ENCODE assay signal across 31 cellular contexts in genomic region chr5:34858798-34859197, GRCh38. TPM values are rescaled to one million over a fixed set of nuclear protein-coding genes. Genes with fewer than 3 reads are reported as not detected.
DNase-seq lines count a peak whose midpoint lies in the region; ATAC-seq and TF ChIP-seq lines count a peak whose summit lies in the region.
"Had no signal": no experiment of that assay in that cellular context is flagged by ENCODE, and none has a peak within 500 bp of the region (broad histone marks: within the 10 kb centered on the region; RNA-seq: fewer than 3 reads in every experiment).

No MANE protein-coding gene starts in this region.

- WGBS in psoas muscle, 3 donors = 48 to 72% (median 71%) methylated on average over 2 of the region's 2 CpGs

- TF ChIP-seq CTCF in GM23338 (conservative IDR thresholded peaks at IDR 0.05; ENCODE audit: low read depth in 2 of 2) (no peak), fibroblast of villous mesenchyme (IDR thresholded peaks at IDR 0.05; ENCODE audit: insufficient read depth, low read depth, low read length) (no peak), upper lobe of right lung (IDR thresholded peaks at IDR 0.05) (no peak), psoas muscle (IDR thresholded peaks at IDR 0.05) (no peak)

- H3K4me3 ChIP-seq in GM23338 (no peak overlapping the region), fibroblast of villous mesenchyme (ENCODE audit: low read depth, low read length) (no peak overlapping the region), upper lobe of right lung (no peak overlapping the region), psoas muscle (no peak overlapping the region)
- H3K4me3 ChIP-seq: ovary, right atrium auricular region, spleen, testis had no signal

- no peaks in the 10 kb centered on the region for H4K20me1 ChIP-seq in GM23338 (replicated peaks; ENCODE audit: insufficient read depth)

- no peaks in the 10 kb centered on the region for H3K9me2 ChIP-seq in GM23338 (ENCODE audit: insufficient read depth)

- H3F3A ChIP-seq in GM23338 (replicated peaks; ENCODE audit: low read depth) = 0 out of 2 replicates have a peak, but pooled peaks cover 3% of the 10 kb centered on the region

- no peaks in the 10 kb centered on the region for H3K27me3 Mint-ChIP-seq in GM23338 (ENCODE audit: insufficient read depth, low read depth, poor library complexity)
- no peaks in the 10 kb centered on the region for H3K27me3 Mint-ChIP-seq in activated T-cell treated with anti-CD3 and anti-CD28 coated beads, Interleukin-2, amount 50 U/mL, for 72 hours (ENCODE audit: low read depth)
- H3K27me3 Mint-ChIP-seq: activated naive CD8-positive, alpha-beta T cell treated with anti-CD3 and anti-CD28 coated beads for 36 hours had no signal

- H3K4me1 ChIP-seq in GM23338 (ENCODE audit: insufficient read depth) (peaks cover 16% of the 10 kb centered on the region), upper lobe of right lung (no peaks in the 10 kb centered on the region), psoas muscle (no peaks in the 10 kb centered on the region)
- H3K4me1 ChIP-seq: right atrium auricular region had no signal

- ATAC-seq in GM23338 (no peak), upper lobe of right lung (peak; percentile 44), GM19395 (IDR thresholded peaks at IDR 0.05; ENCODE audit: unreplicated experiment) (no peak), psoas muscle (no peak)
- no peak for ATAC-seq in activated T-cell treated with anti-CD3 and anti-CD28 coated beads, Interleukin-2, amount 50 U/mL, for 72 hours (replicated peaks in 1 of 2)
- ATAC-seq: HCT116; stimulated activated naive CD8-positive, alpha-beta T cell treated with anti-CD3 and anti-CD28 coated beads, Interleukin-15, Interleukin-2, amounts not matched to agents 100 U/mL and 50 U/mL, for 24 hours had no signal

- no peak overlapping the region for H3K4me3 Mint-ChIP-seq in GM23338
- no peak overlapping the region for H3K4me3 Mint-ChIP-seq in activated T-cell treated with anti-CD3 and anti-CD28 coated beads, Interleukin-2, amount 50 U/mL, for 72 hours
- H3K4me3 Mint-ChIP-seq: activated naive CD8-positive, alpha-beta T cell treated with anti-CD3 and anti-CD28 coated beads for 36 hours; CD14-positive monocyte had no signal

- H3K9me3 ChIP-seq in upper lobe of right lung (no peaks in the 10 kb centered on the region), psoas muscle (no peaks in the 10 kb centered on the region)
- H3K9me3 ChIP-seq: Caco-2, ovary, right atrium auricular region, spleen, testis had no signal

- no peaks in the 10 kb centered on the region for H3K79me2 ChIP-seq in GM23338 (replicated peaks; ENCODE audit: insufficient read depth)

- DNase-seq in GM23338 (ENCODE audit: low spot score) = no peak
- peak; percentile 50 for DNase-seq in amniotic epithelial cell (ENCODE audit: low read depth)
- peak; percentile 59 for DNase-seq in fibroblast of villous mesenchyme (ENCODE audit: low read depth)
- no peak for DNase-seq in upper lobe of right lung
- no peak for DNase-seq in psoas muscle
- no peak for DNase-seq in activated T-cell treated with anti-CD3 and anti-CD28 coated beads, Interleukin-2, amount 50 U/mL, for 72 hours
- DNase-seq: activated CD4-positive, alpha-beta T cell treated with anti-CD3 and anti-CD28 coated beads for 48 hours; activated naive CD8-positive, alpha-beta T cell treated with anti-CD3 and anti-CD28 coated beads for 36 hours; caudate nucleus; cortex of kidney; effector memory CD4-positive, alpha-beta T cell; hippocampal formation; NCI-H2107; NCI-H446; ovary; spleen; stimulated activated CD4-positive, alpha-beta T cell treated with anti-CD3 and anti-CD28 coated beads, Interleukin-2, amount 100 ng/mL, for 24 hours; stimulated activated naive CD8-positive, alpha-beta T cell treated with anti-CD3 and anti-CD28 coated beads, Interleukin-15, Interleukin-2, amounts not matched to agents 100 U/mL and 50 U/mL, for 24 hours; SW 1271; T1000; testis; WERI-Rb-1 had no signal

- H3K36me3 Mint-ChIP-seq in GM23338 (ENCODE audit: low read depth) = no peaks in the 10 kb centered on the region
- no peaks in the 10 kb centered on the region for H3K36me3 Mint-ChIP-seq in activated T-cell treated with anti-CD3 and anti-CD28 coated beads, Interleukin-2, amount 50 U/mL, for 72 hours (ENCODE audit: insufficient read depth in 2 of 2)
- H3K36me3 Mint-ChIP-seq: activated naive CD8-positive, alpha-beta T cell treated with anti-CD3 and anti-CD28 coated beads for 36 hours; CD14-positive monocyte had no signal

- no peaks in the 10 kb centered on the region for H3K36me3 ChIP-seq in GM23338 (ENCODE audit: insufficient read depth)
- no peaks in the 10 kb centered on the region for H3K36me3 ChIP-seq in upper lobe of right lung
- H3K36me3 ChIP-seq in psoas muscle (ENCODE audit: insufficient read depth in 1 of 2, low read depth in 1 of 2) = no peaks in the 10 kb centered on the region
- H3K36me3 ChIP-seq: ovary, right atrium auricular region, spleen, WERI-Rb-1 had no signal

- no peak overlapping the region for H3K27ac Mint-ChIP-seq in GM23338
- H3K27ac Mint-ChIP-seq in activated T-cell treated with anti-CD3 and anti-CD28 coated beads, Interleukin-2, amount 50 U/mL, for 72 hours = no peak overlapping the region
- H3K27ac Mint-ChIP-seq: activated naive CD8-positive, alpha-beta T cell treated with anti-CD3 and anti-CD28 coated beads for 36 hours; activated T-helper 2 cell treated with anti-CD3 and anti-CD28 coated beads, Interferon-gamma antibody, Interleukin-2, Interleukin-4, amounts not matched to agents 10 μg/mL and 5 μg/mL and 100 μg/mL, durations not matched to agents 14 hours and 24 hours and 36 hours; CD14-positive monocyte had no signal

- peak overlapping the region; percentile 81; the same call in 1 of the 2 replicates for H2AFZ ChIP-seq in GM23338

- no peaks in the 10 kb centered on the region for H3K27me3 ChIP-seq in GM23338 (ENCODE audit: insufficient read depth)
- H3K27me3 ChIP-seq in upper lobe of right lung = no peaks in the 10 kb centered on the region
- no peaks in the 10 kb centered on the region for H3K27me3 ChIP-seq in psoas muscle (ENCODE audit: insufficient read depth in 3 of 3, low read length in 2 of 3)
- H3K27me3 ChIP-seq: ovary, right atrium auricular region, spleen, testis had no signal

- H3K9me3 Mint-ChIP-seq in GM23338 = no peaks in the 10 kb centered on the region
- H3K9me3 Mint-ChIP-seq in activated T-cell treated with anti-CD3 and anti-CD28 coated beads, Interleukin-2, amount 50 U/mL, for 72 hours = no peaks in the 10 kb centered on the region
- H3K9me3 Mint-ChIP-seq: activated naive CD8-positive, alpha-beta T cell treated with anti-CD3 and anti-CD28 coated beads for 36 hours; activated T-helper 2 cell treated with anti-CD3 and anti-CD28 coated beads, Interferon-gamma antibody, Interleukin-2, Interleukin-4, amounts not matched to agents 10 μg/mL and 5 μg/mL and 100 μg/mL, durations not matched to agents 14 hours and 24 hours and 36 hours had no signal

- H3K4me1 Mint-ChIP-seq in GM23338 = peaks cover 22% of the 10 kb centered on the region
- H3K4me1 Mint-ChIP-seq in activated T-cell treated with anti-CD3 and anti-CD28 coated beads, Interleukin-2, amount 50 U/mL, for 72 hours (ENCODE audit: low read depth) = no peaks in the 10 kb centered on the region
- H3K4me1 Mint-ChIP-seq: activated naive CD8-positive, alpha-beta T cell treated with anti-CD3 and anti-CD28 coated beads for 36 hours; CD14-positive monocyte had no signal

- H3K27ac ChIP-seq in GM23338 (ENCODE audit: low read depth) (no peak overlapping the region), upper lobe of right lung (no peak overlapping the region), psoas muscle (no peak overlapping the region)
- H3K27ac ChIP-seq: epithelial cell of prostate, ovary, right atrium auricular region, spleen, WERI-Rb-1 had no signal

- intact Hi-C loops in upper lobe of right lung (cut with DNase I) (no loop called here), psoas muscle (cut with DNase I) (no loop called here)

- H3K4me2 ChIP-seq in GM23338 = no peak overlapping the region

TF ChIP-seq in GM23338, 12 proteins besides CTCF, POLR2A, EP300 and RAD21 (continues in another document):
- TF ChIP-seq ETS1 (IDR thresholded peaks at IDR 0.05) (no peak), POLR2AphosphoS5 (IDR thresholded peaks at IDR 0.05; ENCODE audit: low read depth) (no peak)

RNA-seq across cellular contexts. Expression of gene TTC23L, which starts 19.8 kb away (rescaled TPM):
- total RNA-seq in GM23338 (2014; rRNA removed; shearing (Covaris generic)) = 2.2 and 3.6 TPM in 2 replicates
- polyA plus RNA-seq in GM23338 (2016; fragmentation: Nextera tagmentation; extraction: Ambion mirVana) (1.1 and 2.3 TPM in 2 replicates), psoas muscle (under 1 TPM in 1 of 3 donors, not detected in 2; 0.05 TPM)
- total RNA-seq in fibroblast of villous mesenchyme (under 0.01 TPM in 1 of 2 replicates, not detected in the other), upper lobe of right lung (0.20 TPM), psoas muscle (not detected)
- total RNA-seq in activated T-cell treated with anti-CD3 and anti-CD28 coated beads, Interleukin-2, amount 50 U/mL, for 72 hours = under 1 TPM; 0.56 to 0.58 TPM
- total RNA-seq: activated T-helper 2 cell treated with anti-CD3 and anti-CD28 coated beads, Interferon-gamma antibody, Interleukin-2, Interleukin-4, amounts not matched to agents 10 μg/mL and 5 μg/mL and 100 μg/mL, durations not matched to agents 14 hours and 24 hours and 36 hours; G401; lung microvascular endothelial cell had no signal
- polyA plus RNA-seq: CD14-positive monocyte had no signal

RNA-seq across cellular contexts. Expression of gene RAD1, which starts 56.5 kb away (rescaled TPM):
- total RNA-seq in GM23338 (2014; rRNA removed; shearing (Covaris generic)) = 39.3 and 43.4 TPM in 2 replicates
- polyA plus RNA-seq in GM23338 (2016; fragmentation: Nextera tagmentation; extraction: Ambion mirVana) (40.9 and 41.6 TPM in 2 replicates), psoas muscle (10 to 100 TPM; 15.8 to 43.1 (median 18.0) TPM)
- total RNA-seq in fibroblast of villous mesenchyme (52.5 and 68.7 TPM in 2 replicates), upper lobe of right lung (29.1 TPM), psoas muscle (10 to 100 TPM; 16.6 to 20.0 (median 18.2) TPM)
- total RNA-seq in activated T-cell treated with anti-CD3 and anti-CD28 coated beads, Interleukin-2, amount 50 U/mL, for 72 hours = 10 to 100 TPM; 36.8 to 43.8 TPM

RNA-seq across cellular contexts. Expression of gene BRIX1, which starts 56.7 kb away (rescaled TPM):
- total RNA-seq in GM23338 (2014; rRNA removed; shearing (Covaris generic)) = 69.2 and 72.6 TPM in 2 replicates
- polyA plus RNA-seq in GM23338 (2016; fragmentation: Nextera tagmentation; extraction: Ambion mirVana) (137 and 171 TPM in 2 replicates), psoas muscle (10 to 100 TPM; 14.5 to 36.8 (median 25.4) TPM)
- total RNA-seq in fibroblast of villous mesenchyme (38.7 and 88.9 TPM in 2 replicates), upper lobe of right lung (19.8 TPM), psoas muscle (10 to 100 TPM; 11.3 to 22.2 (median 20.0) TPM)
- total RNA-seq in activated T-cell treated with anti-CD3 and anti-CD28 coated beads, Interleukin-2, amount 50 U/mL, for 72 hours = 10 to 100 TPM; 34.7 to 35.7 TPM

Comparison
In these comparisons a context has a peak if more than half of its experiments do, and no peak if none do; other contexts are left out.
1. DNase-seq: peak in amniotic epithelial cell (single experiment) and fibroblast of villous mesenchyme (single experiment); none in GM23338 (single experiment), upper lobe of right lung (single experiment), psoas muscle (0 of 2) and activated T-cell treated with anti-CD3 and anti-CD28 coated beads, Interleukin-2, amount 50 U/mL, for 72 hours (0 of 2).